Comparison of ENCODE assay signal across 25 cellular contexts in genomic region chr4:54954656-54955388, GRCh38.
DNase-seq lines count a peak whose midpoint lies in the region; ATAC-seq, FAIRE-seq and TF ChIP-seq lines count a peak whose summit lies in the region.
"Had no signal": no experiment of that assay in that cellular context is flagged by ENCODE, and none has a peak within 500 bp of the region (broad histone marks: within the 10 kb centered on the region; RNA-seq: fewer than 3 reads in every experiment).

No MANE protein-coding gene starts in this region.

- BruUV-seq in HepG2 (replicated peaks; lab: Mats Ljungman, UMichigan): no TSS peak

- peaks cover 0 to 4% (median 0%) of the 10 kb centered on the region in 4 donors for H3K9me3 ChIP-seq in liver (ENCODE audit: control insufficient read depth in 4 of 4, low read length in 3 of 4)
- H3K9me3 ChIP-seq in HepG2 (ENCODE audit: low read length): no peaks in the 10 kb centered on the region
- H3K9me3 ChIP-seq in heart right ventricle: no peaks in the 10 kb centered on the region
- H3K9me3 ChIP-seq: SJSA1, tibial artery had no signal

- H3K4me3 ChIP-seq in liver (ENCODE audit: low read depth in 1 of 3, low read length in 3 of 3): no peak overlapping the region
- H3K4me3 ChIP-seq in HepG2 (replicated peaks in 1 of 3; ENCODE audit: insufficient read depth in 1 of 3, low read depth in 2 of 3, low read length in 3 of 3): no peak overlapping the region
- H3K4me3 ChIP-seq in heart right ventricle: no peak overlapping the region
- H3K4me3 ChIP-seq: breast epithelium, SJSA1, tibial artery had no signal

- intact Hi-C loops in HepG2 (cut with micrococcal nuclease; ENCODE audit: unreplicated experiment): no loop called here
- intact Hi-C loops in heart right ventricle (cut with DNase I): loop anchor here in 3 of 10 donors (5.0 to 10.0 kb wide), 5 partner anchors 270 to 628 kb away; partner anchors contain the start of gene KIT (in 1 of the 3)

- FAIRE-seq in HepG2 (lab: Jason Lieb, UNC): no peak
- FAIRE-seq: D721Med, G401.6 had no signal

- TF ChIP-seq RAD21 in liver (IDR thresholded peaks at IDR 0.05) (no peak), HepG2 (CRISPR knock-in tag; IDR thresholded peaks at IDR 0.05) (no peak)

- H3K9ac ChIP-seq in liver (ENCODE audit: low read depth in 1 of 2, low read length in 2 of 2) (no peak overlapping the region), HepG2 (ENCODE audit: insufficient read depth, low read depth, low read length) (no peak overlapping the region)

- H3K4me1 ChIP-seq in liver (ENCODE audit: control insufficient read depth in 4 of 4, insufficient read depth in 4 of 4, low read length in 3 of 4): no peaks in the 10 kb centered on the region
- no peaks in the 10 kb centered on the region for H3K4me1 ChIP-seq in HepG2 (ENCODE audit: insufficient read depth, low read length)
- peaks cover 0 to 19% (median 12%) of the 10 kb centered on the region in 9 donors for H3K4me1 ChIP-seq in heart right ventricle
- H3K4me1 ChIP-seq: breast epithelium, SJSA1 had no signal

- no peak for TF ChIP-seq POLR2A in HepG2 (IDR thresholded peaks at IDR 0.05; ENCODE audit: insufficient read depth in 1 of 2, low read depth in 2 of 2, low read length in 2 of 2)

- TF ChIP-seq EP300 in HepG2 (IDR thresholded peaks at IDR 0.05; ENCODE audit: low read depth in 2 of 2, low read length in 2 of 2) (no peak), HepG2 (CRISPR knock-in tag; IDR thresholded peaks at IDR 0.05; ENCODE audit: borderline replicate concordance) (no peak)

- in situ Hi-C loops in HepG2 (cut with HindIII; ENCODE audit: extremely low pct_ligation_motif_present, low pct_unique_long_range_greater_than_20kb): loop anchor here (25.0 kb wide), 1 partner anchor 643 kb away; no protein-coding TSS in a partner anchor

- DNase-seq in HepG2 (ENCODE audit: low spot score): no peak
- peak; percentile 8 for DNase-seq in NCI-H69 (lab: John Stamatoyannopoulos, UW)
- DNase-seq in heart right ventricle: peak in 1 of 2 donors; percentile 16
- no peak for DNase-seq in activated naive CD4-positive, alpha-beta T cell treated with Interleukin-2 at 50 U/mL for 16 hours
- DNase-seq in caudate nucleus (lab: John Stamatoyannopoulos, UW): no peak
- DNase-seq: activated CD4-positive, alpha-beta T cell treated with anti-CD3 and anti-CD28 coated beads for 48 hours; activated naive CD4-positive, alpha-beta T cell treated with anti-CD3 and anti-CD28 coated beads for 36 hours; activated T-cell treated with anti-CD3 and anti-CD28 coated beads, Interleukin-2, amount 50 U/mL, for 72 hours; cortex of kidney; KG1; kidney; mesenchymal stem cell; NCI-H187 treated with DMSO at 0.1 percent for 48 hours; NCI-H2227 treated with DMSO at 0.1 percent for 48 hours; stimulated activated naive CD8-positive, alpha-beta T cell treated with anti-CD3 and anti-CD28 coated beads, Interleukin-15, amount 100 ng/mL, for 72 hours; T-helper 17 cell; tibial artery had no signal

- H3K27ac ChIP-seq in liver (ENCODE audit: low read depth in 1 of 2, low read length in 2 of 2) (no peak overlapping the region), HepG2 (ENCODE audit: extremely low read length, insufficient read depth, low read length) (no peak overlapping the region), heart right ventricle (no peak overlapping the region), caudate nucleus (ENCODE audit: low read depth, low read length) (no peak overlapping the region)
- H3K27ac ChIP-seq: breast epithelium, SJSA1, tibial artery had no signal

- CTCF ChIA-PET in HepG2 (lab: Yijun Ruan, JAX; ENCODE audit: low intra/inter-chr PET ratio, low total read pairs): no interaction called here

- TF ChIP-seq CTCF in liver (IDR thresholded peaks at IDR 0.05; ENCODE audit: low read depth, low read length, missing input control) (no peak), HepG2 (CRISPR knock-in tag; IDR thresholded peaks at IDR 0.05) (no peak), heart right ventricle (IDR thresholded peaks at IDR 0.05) (no peak)

- no peak overlapping the region for H2AFZ ChIP-seq in HepG2 (ENCODE audit: low read length)

- WGBS in liver: 71% methylated on average over 2 of the region's 2 CpGs
- 6% methylated on average over 2 of the region's 2 CpGs for WGBS in HepG2 (ENCODE audit: low lambda C conversion rate)
- WGBS in heart right ventricle, 2 donors: 35 to 57% methylated on average over 2 of the region's 2 CpGs

- H3K27me3 ChIP-seq in liver (ENCODE audit: control insufficient read depth in 4 of 4, insufficient read depth in 4 of 4, low read length in 3 of 4): no peaks in the 10 kb centered on the region
- H3K27me3 ChIP-seq in HepG2 (ENCODE audit: control insufficient read depth in 1 of 2, insufficient read depth in 2 of 2, low read length in 2 of 2): no peaks in the 10 kb centered on the region; a peak in 1 of 5 replicates
- no peaks in the 10 kb centered on the region for H3K27me3 ChIP-seq in heart right ventricle
- H3K27me3 ChIP-seq: breast epithelium, SJSA1, tibial artery had no signal

- H3K36me3 ChIP-seq in liver (ENCODE audit: control insufficient read depth in 4 of 4, insufficient read depth in 3 of 4, low read depth in 1 of 4, low read length in 3 of 4) (no peaks in the 10 kb centered on the region), HepG2 (replicated peaks in 1 of 2; ENCODE audit: control insufficient read depth in 1 of 2, insufficient read depth in 2 of 2, low read length in 2 of 2) (no peaks in the 10 kb centered on the region), heart right ventricle (no peaks in the 10 kb centered on the region)
- H3K36me3 ChIP-seq: breast epithelium, SJSA1, tibial artery had no signal

- POLR2A ChIA-PET in HepG2 (lab: Yijun Ruan, JAX): no interaction called here

- no peaks in the 10 kb centered on the region for H4K20me1 ChIP-seq in HepG2 (ENCODE audit: insufficient read depth, low read length)

- no peak overlapping the region for H3K4me2 ChIP-seq in HepG2 (ENCODE audit: low read depth, low read length)

- no peak for ATAC-seq in HepG2
- ATAC-seq in heart right ventricle: peak in 6 of 8 donors; percentile 42 to 79 (median 60)
- ATAC-seq in GM18511 (IDR thresholded peaks at IDR 0.05; ENCODE audit: unreplicated experiment): no peak
- ATAC-seq in HG02588 (IDR thresholded peaks at IDR 0.05; ENCODE audit: unreplicated experiment): no peak
- ATAC-seq: activated T-cell treated with anti-CD3 and anti-CD28 coated beads, Interleukin-2, amount 50 U/mL, for 72 hours; Panc1; stimulated activated naive CD8-positive, alpha-beta T cell treated with anti-CD3 and anti-CD28 coated beads, Interleukin-15, amount 100 ng/mL, for 72 hours; T-helper 17 cell had no signal

- no peaks in the 10 kb centered on the region for H3K79me2 ChIP-seq in HepG2 (ENCODE audit: insufficient read depth, low read length)

TF ChIP-seq in liver, 16 proteins besides CTCF, POLR2A, EP300 and RAD21:
- TF ChIP-seq ZBTB33 (IDR thresholded peaks at IDR 0.05): no peak
- peak; percentile 72 for TF ChIP-seq NR2F2 (IDR thresholded peaks at IDR 0.05)

TF ChIP-seq in HepG2, 621 proteins besides CTCF, POLR2A, EP300 and RAD21:
- no peak for TF ChIP-seq MTA3 (CRISPR knock-in tag; IDR thresholded peaks at IDR 0.05)
- TF ChIP-seq ZNF362 (CRISPR knock-in tag; IDR thresholded peaks at IDR 0.05; ENCODE audit: borderline replicate concordance): no peak
- no peak for TF ChIP-seq ZBTB3 (CRISPR knock-in tag; IDR thresholded peaks at IDR 0.05; ENCODE audit: borderline replicate concordance, low read depth)
- TF ChIP-seq BCLAF1 (IDR thresholded peaks at IDR 0.05): no peak

Comparison
In these comparisons a context has a peak if more than half of its experiments do, and no peak if none do; other contexts are left out.
1. ATAC-seq: peak in heart right ventricle (6 of 8); none in HepG2 (single experiment), GM18511 (single experiment) and HG02588 (single experiment).